In genomic region chr3:140834266-140835037, GRCh38 we compare ENCODE assay signal across 15 cellular contexts.
DNase-seq lines count a peak whose midpoint lies in the region; ATAC-seq and TF ChIP-seq lines count a peak whose summit lies in the region.
"Had no signal": no experiment of that assay in that cellular context is flagged by ENCODE, and none has a peak within 500 bp of the region (broad histone marks: within the 10 kb centered on the region; RNA-seq: fewer than 3 reads in every experiment).

No MANE protein-coding gene starts in this region.

- no peaks in the 10 kb centered on the region for H3K9me3 ChIP-seq in SJCRH30 (replicated peaks)

- DNase-seq in AG09309 (ENCODE audit: low read depth): peak; percentile 3
- DNase-seq in HK-2 (ENCODE audit: unreplicated experiment): peak; percentile 5
- DNase-seq in SJCRH30: peak; percentile 16 to 38
- DNase-seq in glomerular visceral epithelial cell (ENCODE audit: extremely low spot score): peak; percentile 13
- DNase-seq in NK-92 treated with Interleukin-12 subunit alpha and Interleukin-12 subunit beta, amount 100 ng/mL, for 24 hours (lab: John Stamatoyannopoulos, UW): no peak
- DNase-seq in central memory CD4-positive, alpha-beta T cell: no peak
- DNase-seq in mucosa of gallbladder (ENCODE audit: low spot score): no peak
- DNase-seq: activated CD8-positive, alpha-beta memory T cell treated with anti-CD3 and anti-CD28 coated beads, Interleukin-2, amount 50 U/mL, for 48 hours; DMS 273 treated with DMSO at 0.1 percent for 48 hours; left colon; NCI-H1092; posterior cingulate gyrus; substantia nigra had no signal

- no peak for ATAC-seq in HG03457 (IDR thresholded peaks at IDR 0.05; ENCODE audit: unreplicated experiment)
- ATAC-seq: activated naive CD4-positive, alpha-beta T cell treated with anti-CD3 and anti-CD28 coated beads, Interleukin-2, amount 50 U/mL, for 72 hours; left colon had no signal

- no peaks in the 10 kb centered on the region for H3K36me3 ChIP-seq in SJCRH30

- no peak for TF ChIP-seq CTCF in AG09309 (IDR thresholded peaks at IDR 0.05; ENCODE audit: control insufficient read depth, insufficient read depth, low read depth, low read length, missing control alignments)

- H3K27me3 ChIP-seq in SJCRH30: peaks cover 6% of the 10 kb centered on the region; the same call in 1 of the 2 replicates

- H3K4me1 ChIP-seq in SJCRH30: peaks cover 3% of the 10 kb centered on the region

- no peak overlapping the region for H3K27ac ChIP-seq in SJCRH30

- no peak overlapping the region for H3K4me3 ChIP-seq in AG09309 (ENCODE audit: control insufficient read depth, low read depth, low read length)
- no peak overlapping the region for H3K4me3 ChIP-seq in SJCRH30

Comparison
In these comparisons a context has a peak if more than half of its experiments do, and no peak if none do; other contexts are left out.
1. DNase-seq: peak in AG09309 (single experiment), HK-2 (single experiment), SJCRH30 (2 of 2) and glomerular visceral epithelial cell (single experiment); none in NK-92 treated with Interleukin-12 subunit alpha and Interleukin-12 subunit beta, amount 100 ng/mL, for 24 hours (single experiment), central memory CD4-positive, alpha-beta T cell (single experiment) and mucosa of gallbladder (single experiment).